10 cellular contexts compared by ENCODE assay signal in genomic region chr20:53692465-53693067, GRCh38.
DNase-seq lines count a peak whose midpoint lies in the region; ATAC-seq and TF ChIP-seq lines count a peak whose summit lies in the region.
"Had no signal": no experiment of that assay in that cellular context is flagged by ENCODE, and none has a peak within 500 bp of the region (broad histone marks: within the 10 kb centered on the region; RNA-seq: fewer than 3 reads in every experiment).

No MANE protein-coding gene starts in this region.

- peak overlapping the region in 1 of 2 experiments; percentile 8 for H2BK12ac ChIP-seq in mesenchymal stem cell (ENCODE audit: low read length in 2 of 2)

- no peaks in the 10 kb centered on the region for H3K4me1 ChIP-seq in mesenchymal stem cell (ENCODE audit: control insufficient read depth, insufficient read depth, low read depth, low read length)
- H3K4me1 ChIP-seq: adrenal gland had no signal

- H3K9me3 ChIP-seq in mesenchymal stem cell (ENCODE audit: control insufficient read depth, low read length) = no peaks in the 10 kb centered on the region
- H3K9me3 ChIP-seq: adrenal gland had no signal

- whole genome bisulfite sequencing in mesenchymal stem cell = 67% methylated on average over 10 of the region's 10 CpGs

- no peaks in the 10 kb centered on the region for H3K36me3 ChIP-seq in mesenchymal stem cell (ENCODE audit: control insufficient read depth in 1 of 2, insufficient read depth in 2 of 2, low read depth in 1 of 2, low read length in 2 of 2)
- H3K36me3 ChIP-seq: adrenal gland had no signal

- H3K23ac ChIP-seq in mesenchymal stem cell (ENCODE audit: low read length in 2 of 2) = no peak overlapping the region

- no peak overlapping the region for H3K4me2 ChIP-seq in mesenchymal stem cell (ENCODE audit: low read length, poor library complexity, severe bottlenecking)

- no peak overlapping the region for H2AFZ ChIP-seq in mesenchymal stem cell (ENCODE audit: low read depth, low read length)

- ATAC-seq in HG02840 (IDR thresholded peaks at IDR 0.05; ENCODE audit: low FRiP score, unreplicated experiment) (no peak), GM18517 (IDR thresholded peaks at IDR 0.05; ENCODE audit: unreplicated experiment) (no peak), HG03469 (IDR thresholded peaks at IDR 0.05; ENCODE audit: unreplicated experiment) (no peak)

- H3K18ac ChIP-seq in mesenchymal stem cell (ENCODE audit: low read depth in 1 of 2, low read length in 2 of 2) = no peak overlapping the region

- H2BK15ac ChIP-seq in mesenchymal stem cell (ENCODE audit: low read depth, poor library complexity, severe bottlenecking) = no peak overlapping the region

- peak overlapping the region; percentile 82 for H3K9ac ChIP-seq in mesenchymal stem cell (ENCODE audit: low read length)

- H3K27me3 ChIP-seq in mesenchymal stem cell (ENCODE audit: control insufficient read depth in 1 of 2, insufficient read depth in 1 of 2, low read length in 2 of 2) = no peaks in the 10 kb centered on the region
- H3K27me3 ChIP-seq: adrenal gland had no signal

- no peak overlapping the region for H2AK5ac ChIP-seq in mesenchymal stem cell (ENCODE audit: low read length, severe bottlenecking)

- no peak overlapping the region for H4K8ac ChIP-seq in mesenchymal stem cell (ENCODE audit: low read length)

- H2BK5ac ChIP-seq in mesenchymal stem cell (ENCODE audit: low read depth, low read length, poor library complexity, severe bottlenecking) = no peak overlapping the region

- no peak overlapping the region for H3K14ac ChIP-seq in mesenchymal stem cell (ENCODE audit: low read length in 2 of 2)

- H3K4ac ChIP-seq in mesenchymal stem cell (ENCODE audit: low read depth in 1 of 2, low read length in 2 of 2) = no peak overlapping the region

- no peak overlapping the region for H3K27ac ChIP-seq in mesenchymal stem cell (ENCODE audit: low read length, poor library complexity, severe bottlenecking)
- H3K27ac ChIP-seq: adrenal gland had no signal

- no peak overlapping the region for H2BK120ac ChIP-seq in mesenchymal stem cell (ENCODE audit: low read depth, low read length)

- H4K91ac ChIP-seq in mesenchymal stem cell (ENCODE audit: low read length) = no peak overlapping the region

- DNase-seq in AG08396 (ENCODE audit: low spot score) (peak; percentile 85), HS-5 (ENCODE audit: low read depth) (peak; percentile 64), astrocyte of the cerebellum (ENCODE audit: low read depth) (peak; percentile 90), mesenchymal stem cell (peak; percentile 66), NCI-H187 (lab: John Stamatoyannopoulos, UW) (no peak)
- DNase-seq: NCI-H748 treated with DMSO at 0.1 percent for 48 hours had no signal

- no peaks in the 10 kb centered on the region for H3K79me1 ChIP-seq in mesenchymal stem cell (replicated peaks; ENCODE audit: low read length, poor library complexity, severe bottlenecking)

- no peak for TF ChIP-seq CTCF in astrocyte of the cerebellum (IDR thresholded peaks at IDR 0.05; ENCODE audit: low read depth, low read length, missing control alignments)

- H3K4me3 ChIP-seq in astrocyte of the cerebellum (ENCODE audit: low read depth, low read length) (no peak overlapping the region), mesenchymal stem cell (ENCODE audit: insufficient read depth in 1 of 2, low read depth in 1 of 2, low read length in 2 of 2) (no peak overlapping the region)
- H3K4me3 ChIP-seq: adrenal gland had no signal

- in situ Hi-C loops in astrocyte of the cerebellum (cut with HindIII; ENCODE audit: low sequenced_read_pairs) = loop anchor here (5.0 kb wide), 1 partner anchor 60 kb away; no protein-coding TSS in a partner anchor

Comparison
In these comparisons a context has a peak if more than half of its experiments do, and no peak if none do; other contexts are left out.
1. DNase-seq: peak in AG08396 (single experiment), HS-5 (single experiment), astrocyte of the cerebellum (single experiment) and mesenchymal stem cell (single experiment); none in NCI-H187 (0 of 2).